ENCODE assay signal across 8 cellular contexts in the genomic region with DNA sequence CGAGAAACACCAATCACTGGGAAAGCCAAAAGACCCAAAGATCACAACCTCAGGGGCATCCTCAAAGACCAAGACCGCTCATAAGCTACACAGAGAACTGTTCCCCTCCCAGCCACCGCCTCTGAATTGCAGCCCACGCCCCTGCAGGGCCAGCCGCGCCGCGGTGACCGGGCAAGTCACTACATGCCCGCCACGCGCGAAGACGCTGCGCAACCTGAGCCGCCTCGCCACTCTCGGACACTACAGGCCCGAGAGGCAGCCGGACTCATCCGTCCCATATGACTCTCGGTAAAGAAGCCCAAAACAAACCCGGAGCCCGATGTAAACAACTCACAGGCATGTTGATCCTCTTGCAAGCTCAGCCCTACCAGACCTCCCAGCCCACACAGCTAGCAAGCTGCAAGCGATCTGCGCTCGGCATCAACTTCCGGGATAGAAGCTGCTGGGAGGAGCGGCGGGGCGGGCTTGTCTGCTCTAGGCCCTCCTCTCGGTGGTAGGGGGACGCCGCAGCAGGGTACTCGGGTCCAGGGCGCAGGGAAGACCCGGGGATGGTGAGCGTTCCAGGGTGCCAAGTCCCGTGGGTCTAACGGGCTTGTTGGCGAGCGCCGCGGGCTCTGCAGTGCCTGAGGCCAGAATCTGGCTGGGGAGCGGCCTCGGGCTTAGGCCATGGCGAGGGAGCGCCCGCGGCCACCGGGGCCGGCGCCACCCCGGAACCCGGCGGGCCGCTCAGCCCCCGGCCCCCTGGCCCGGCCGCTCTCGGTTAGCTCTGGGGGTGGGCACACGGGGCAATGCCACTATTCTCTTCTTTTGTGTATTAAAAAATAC. TPM values are rescaled to one million over a fixed set of nuclear protein-coding genes. Genes with fewer than 3 reads are reported as not detected.
DNase-seq lines count a peak whose midpoint lies in the region; ATAC-seq and TF ChIP-seq lines count a peak whose summit lies in the region.

A gene (minus strand): TSS at position 412 of the 825 bp plus-strand sequence. CDS start 72 bp downstream, at position 340.

- 0% methylated on average over 4 of the region's 62 CpGs for WGBS in right lobe of liver (ENCODE audit: insufficient coverage, low coverage, low lambda C conversion rate, missing lambda C conversion rate)

- no peak for TF ChIP-seq CTCF in right lobe of liver (IDR thresholded peaks at IDR 0.05)

- H3K4me3 ChIP-seq in right lobe of liver: peak within 1 kb of the TSS; percentile 77 to 88 (median 85)

- peak; percentile 91 for TF ChIP-seq POLR2A in right lobe of liver (IDR thresholded peaks at IDR 0.05)

- H3K36me3 ChIP-seq in right lobe of liver: peaks cover 4 to 29% (median 7%) of the 10 kb centered on the region in 4 donors

- peaks cover 0 to 9% (median 4%) of the 10 kb centered on the region in 4 donors for H3K4me1 ChIP-seq in right lobe of liver

- H3K27me3 ChIP-seq in right lobe of liver: no peaks in the 10 kb centered on the region

- H3K27ac ChIP-seq in right lobe of liver: peak within 1 kb of the TSS; percentile 87 to 97 (median 95)

- peak; percentile 89 for ATAC-seq in GM19438 (IDR thresholded peaks at IDR 0.05; ENCODE audit: low read depth, unreplicated experiment)
- peak; percentile 59 for ATAC-seq in HG03575 (IDR thresholded peaks at IDR 0.05; ENCODE audit: extremely low read depth, insufficient number of reproducible peaks, low FRiP score, unreplicated experiment)
- ATAC-seq in right lobe of liver: peak; percentile 95 to 99 (median 96)

- H3K9me3 ChIP-seq in right lobe of liver: no peaks in the 10 kb centered on the region

- DNase-seq in CD1c-positive myeloid dendritic cell (ENCODE audit: extremely low spot score) (peak; percentile 92), NCI-H82 (lab: John Stamatoyannopoulos, UW) (peak; percentile 97), dermis microvascular lymphatic vessel endothelial cell (ENCODE audit: low read depth in 2 of 2) (peak; percentile 84 to 96), right lobe of liver (peak; percentile 94)
- peak; percentile 91 to 93 for DNase-seq in activated CD4-positive, alpha-beta T cell treated with anti-CD3 and anti-CD28 coated beads, Interleukin-2, amount 50 U/mL, for 48 hours
- DNase-seq in stimulated activated CD4-positive, alpha-beta T cell treated with anti-CD3 and anti-CD28 coated beads, Interleukin-4, amount 100 ng/mL, for 24 hours: peak; percentile 90

- intact Hi-C loops in right lobe of liver (cut with DNase I): no loop called here

RNA-seq across cellular contexts. Expression of the gene that starts here (rescaled TPM):
- total RNA-seq in dermis microvascular lymphatic vessel endothelial cell: 245 and 318 TPM in 2 replicates
- total RNA-seq in right lobe of liver: 100 to 1,000 TPM in 3 of 6 experiments, 10 to 100 TPM in 3; 63.9 to 115 (median 99.8) TPM

Comparison
In these comparisons a context has a peak if more than half of its experiments do, and no peak if none do; other contexts are left out.
1. Peak in every context shown above with its lines: DNase-seq, ATAC-seq, H3K4me3 ChIP-seq and H3K27ac ChIP-seq.